19 cellular contexts compared by ENCODE assay signal in the genomic region with DNA sequence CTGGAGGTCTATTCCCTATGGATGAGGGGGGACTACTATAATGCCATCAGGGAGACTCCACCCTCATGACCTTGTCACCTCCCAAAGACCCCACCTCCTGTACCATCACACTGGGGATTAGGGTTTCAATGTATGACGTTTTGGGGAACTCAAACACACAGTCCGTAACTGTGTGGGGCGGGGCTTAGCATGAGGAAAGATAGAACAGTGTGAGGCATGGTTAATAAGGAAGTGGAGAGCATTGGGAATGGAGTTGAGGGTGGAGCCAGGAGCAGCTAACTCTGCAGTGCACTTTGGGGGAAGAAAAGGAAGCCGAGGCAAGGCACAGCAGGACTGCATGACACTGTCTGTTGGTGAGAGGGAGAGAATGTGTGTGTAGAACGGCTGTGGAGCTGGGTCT.
"Had no signal": no experiment of that assay in that cellular context is flagged by ENCODE, and none has a peak within 500 bp of the region (broad histone marks: within the 10 kb centered on the region; RNA-seq: fewer than 3 reads in every experiment).

No MANE protein-coding gene starts in this region.

- H3K27ac ChIP-seq: epithelial cell of prostate, esophagus muscularis mucosa, gastrocnemius medialis, heart right ventricle, left ventricle myocardium inferior, lower lobe of right lung, spleen, testis, transverse colon had no signal

- H3K9me3 ChIP-seq: esophagus muscularis mucosa, gastrocnemius medialis, left ventricle myocardium inferior, lower lobe of right lung, spleen, testis, transverse colon had no signal

- FAIRE-seq: keratinocyte had no signal

- DNase-seq: effector memory CD8-positive, alpha-beta T cell; gastrocnemius medialis; heart right ventricle; hypothalamus; left ventricle myocardium inferior; lower lobe of right lung; natural killer cell; posterior cingulate gyrus; spleen; stimulated activated CD4-positive, alpha-beta T cell treated with anti-CD3 and anti-CD28 coated beads, Interleukin-15, amount 100 ng/mL, for 24 hours; stimulated activated CD4-positive, alpha-beta T cell treated with anti-CD3 and anti-CD28 coated beads, Interleukin-1b, Interleukin-23, amount 100 ng/mL, for 48 hours; stimulated activated CD4-positive, alpha-beta T cell treated with anti-CD3 and anti-CD28 coated beads, Interleukin-4, amount 100 ng/mL, for 24 hours; stimulated activated naive B cell treated with anti-CD40 and anti-IgM and Interleukin-4, amounts not matched to agents 10 μg/mL and 1 μg/mL and 100 μg/mL, for 72 hours; stimulated activated naive CD8-positive, alpha-beta T cell treated with anti-CD3 and anti-CD28 coated beads, Interleukin-15, amount 100 ng/mL, for 72 hours; testis; transverse colon had no signal

- H3K27me3 ChIP-seq: esophagus muscularis mucosa, gastrocnemius medialis, spleen, testis, transverse colon had no signal

- H3K4me1 ChIP-seq: esophagus muscularis mucosa, gastrocnemius medialis, heart right ventricle, left ventricle myocardium inferior, lower lobe of right lung, spleen, testis, transverse colon had no signal

- H3K36me3 ChIP-seq: esophagus muscularis mucosa, gastrocnemius medialis, heart right ventricle, left ventricle myocardium inferior, lower lobe of right lung, spleen, transverse colon had no signal

- H3K4me3 ChIP-seq: esophagus muscularis mucosa, gastrocnemius medialis, heart right ventricle, left ventricle myocardium inferior, lower lobe of right lung, spleen, testis, transverse colon had no signal
